Comparison of ENCODE assay signal across 19 cellular contexts in genomic region chr5:94771742-94772141, GRCh38.
"Had no signal": no experiment of that assay in that cellular context is flagged by ENCODE, and none has a peak within 500 bp of the region (broad histone marks: within the 10 kb centered on the region; RNA-seq: fewer than 3 reads in every experiment).

No MANE protein-coding gene starts in this region.

- H3K4me1 ChIP-seq: colonic mucosa, esophagus muscularis mucosa, gastroesophageal sphincter, right atrium auricular region, thyroid gland had no signal

- H3K27me3 ChIP-seq: brain microvascular endothelial cell, colonic mucosa, esophagus muscularis mucosa, right atrium auricular region, thyroid gland had no signal

- H3K4me3 ChIP-seq: colonic mucosa, esophagus muscularis mucosa, gastroesophageal sphincter, mucosa of descending colon, right atrium auricular region, thyroid gland had no signal

- H3K9me3 ChIP-seq: colonic mucosa, esophagus muscularis mucosa, gastroesophageal sphincter, mucosa of descending colon, right atrium auricular region, thyroid gland had no signal

- H3K27ac ChIP-seq: brain microvascular endothelial cell, colonic mucosa, esophagus muscularis mucosa, gastroesophageal sphincter, right atrium auricular region, thyroid gland had no signal

- H3K36me3 ChIP-seq: brain microvascular endothelial cell, colonic mucosa, esophagus muscularis mucosa, gastroesophageal sphincter, right atrium auricular region, thyroid gland had no signal

- DNase-seq: activated CD4-positive, alpha-beta T cell treated with anti-CD3 and anti-CD28 coated beads, Interleukin-2, amount 10 ng/mL, durations not matched to agents 7 days and 5 days; activated CD8-positive, alpha-beta T cell treated with anti-CD3 and anti-CD28 coated beads, Interleukin-2, amount 10 ng/mL, durations not matched to agents 7 days and 5 days; activated naive CD4-positive, alpha-beta T cell treated with Interleukin-2 at 50 U/mL for 16 hours; activated naive CD8-positive, alpha-beta T cell treated with anti-CD3 and anti-CD28 coated beads, Interleukin-2, amount 10 ng/mL, durations not matched to agents 7 days and 5 days; activated T-cell treated with anti-CD3 and anti-CD28 coated beads, Interleukin-2, amount 50 U/mL, for 24 hours; brain microvascular endothelial cell; central memory CD4-positive, alpha-beta T cell; colonic mucosa; mucosa of descending colon; naive B cell; stimulated activated CD4-positive, alpha-beta T cell treated with anti-CD3 and anti-CD28 coated beads, Interleukin-12 subunit alpha, Interleukin-12 subunit beta, amount 100 ng/mL, for 4 hours; stimulated activated CD4-positive, alpha-beta T cell treated with anti-CD3 and anti-CD28 coated beads, Interleukin-1b, Interleukin-23, amount 100 ng/mL, for 48 hours; stimulated activated CD8-positive, alpha-beta memory T cell treated with anti-CD3 and anti-CD28 coated beads, Interleukin-4, amount 100 ng/mL, for 48 hours; stimulated activated naive CD4-positive, alpha-beta T cell treated with Interleukin-2 at 50 U/mL for 16 hours; thyroid gland had no signal

- ATAC-seq: activated CD4-positive, CD25-positive, alpha-beta regulatory T cell treated with anti-CD3 and anti-CD28 coated beads, Interleukin-2, amount 50 U/mL, for 24 hours; activated CD8-positive, alpha-beta T cell treated with anti-CD3 and anti-CD28 coated beads, Interleukin-2, amount 10 ng/mL, durations not matched to agents 7 days and 5 days; gastroesophageal sphincter; mucosa of descending colon had no signal
